In the genomic region with DNA sequence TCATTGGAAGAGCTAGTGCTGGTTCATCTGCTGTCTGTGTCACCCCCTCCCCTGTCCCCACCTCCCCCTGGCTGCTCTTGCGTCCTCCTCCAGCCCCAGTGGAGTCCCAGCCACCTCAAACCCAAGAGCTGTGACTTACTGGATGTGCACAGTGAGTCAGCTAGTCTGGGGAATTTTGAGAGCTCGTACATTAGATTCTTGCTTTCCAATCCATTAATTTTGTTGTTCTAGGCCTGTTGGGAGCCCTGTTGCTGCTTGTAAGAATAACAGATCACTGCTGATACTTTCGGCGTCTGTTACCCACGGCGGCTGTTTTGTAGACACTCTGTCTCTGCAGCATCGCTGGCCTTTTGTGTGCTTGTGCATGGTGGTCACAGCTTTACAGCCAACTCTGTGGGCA, we compare ENCODE assay signal across 21 cellular contexts.
DNase-seq lines count a peak whose midpoint lies in the region; ATAC-seq and TF ChIP-seq lines count a peak whose summit lies in the region.
"Had no signal": no experiment of that assay in that cellular context is flagged by ENCODE, and none has a peak within 500 bp of the region (broad histone marks: within the 10 kb centered on the region; RNA-seq: fewer than 3 reads in every experiment).

No MANE protein-coding gene starts in this region.

- TF ChIP-seq CTCF in epithelial cell of proximal tubule (conservative IDR thresholded peaks at IDR 0.05; ENCODE audit: low read depth, low read length) (no peak), neural progenitor cell (IDR thresholded peaks at IDR 0.05) (no peak), osteoblast (IDR thresholded peaks at IDR 0.05; ENCODE audit: extremely low read depth, low read depth, low read length) (no peak)

- H3K36me3 ChIP-seq in neural progenitor cell (no peaks in the 10 kb centered on the region), osteoblast (ENCODE audit: insufficient read depth, low read length) (no peaks in the 10 kb centered on the region)
- H3K36me3 ChIP-seq: SJSA1 had no signal

- H3K4me3 ChIP-seq in epithelial cell of proximal tubule (ENCODE audit: low read depth, low read length) (no peak overlapping the region), neural progenitor cell (no peak overlapping the region), osteoblast (ENCODE audit: insufficient read depth, low read length) (no peak overlapping the region)
- H3K4me3 ChIP-seq: A549, SJSA1 had no signal

- H3K27me3 ChIP-seq in neural progenitor cell (no peaks in the 10 kb centered on the region), osteoblast (ENCODE audit: insufficient read depth, low read length) (no peaks in the 10 kb centered on the region)

- no peaks in the 10 kb centered on the region for H3K4me1 ChIP-seq in neural progenitor cell
- H3K4me1 ChIP-seq in osteoblast (ENCODE audit: insufficient read depth, low read length), result no peaks in the 10 kb centered on the region
- H3K4me1 ChIP-seq: A549, Caco-2, SJSA1 had no signal

- no peaks in the 10 kb centered on the region for H3F3A ChIP-seq in neural progenitor cell (ENCODE audit: low read depth)

- DNase-seq in Ammon's horn (ENCODE audit: low spot score), result peak; percentile 19
- peak; percentile 79 for DNase-seq in NCI-H1694 (lab: John Stamatoyannopoulos, UW)
- peak; percentile 83 for DNase-seq in epithelial cell of proximal tubule (ENCODE audit: low read depth)
- DNase-seq in neural progenitor cell (ENCODE audit: low spot score), result no peak
- no peak for DNase-seq in osteoblast (ENCODE audit: insufficient read length, low spot score, missing footprints)
- DNase-seq in ecto neural progenitor cell (ENCODE audit: low spot score), result no peak
- DNase-seq in left cardiac atrium, result no peak
- DNase-seq: Caco-2; CD4-positive, CD25-positive, alpha-beta regulatory T cell; DMS53; H7; Karpas-422; MM.1S; NCI-H1092 treated with DMSO at 0.1 percent for 48 hours; NCI-H2107; NCI-H510A; NCI-H774; PC-3 had no signal

- peak overlapping the region; percentile 67 for H3K27ac Mint-ChIP-seq in neural progenitor cell
- H3K27ac Mint-ChIP-seq: CD4-positive, CD25-positive, alpha-beta regulatory T cell had no signal

- no peaks in the 10 kb centered on the region for H3K4me1 Mint-ChIP-seq in neural progenitor cell
- H3K4me1 Mint-ChIP-seq: CD4-positive, CD25-positive, alpha-beta regulatory T cell had no signal

- H3K9ac ChIP-seq in neural progenitor cell, result no peak overlapping the region

- no peak overlapping the region for H3K4me3 Mint-ChIP-seq in neural progenitor cell
- H3K4me3 Mint-ChIP-seq: CD4-positive, CD25-positive, alpha-beta regulatory T cell had no signal

- H3K9me3 ChIP-seq in neural progenitor cell (ENCODE audit: low read depth), result no peaks in the 10 kb centered on the region
- H3K9me3 ChIP-seq in osteoblast (ENCODE audit: low read depth, low read length), result no peaks in the 10 kb centered on the region
- H3K9me3 ChIP-seq: A549, Caco-2, SJSA1 had no signal

- H3K27ac ChIP-seq in neural progenitor cell (no peak overlapping the region), osteoblast (ENCODE audit: low read depth, low read length) (no peak overlapping the region)
- H3K27ac ChIP-seq: A549, SJSA1 had no signal

- no peak for ATAC-seq in left cardiac atrium
- ATAC-seq in GM18861 (IDR thresholded peaks at IDR 0.05; ENCODE audit: unreplicated experiment), result no peak
- ATAC-seq: A549, PC-3 had no signal

- peaks cover 2% of the 10 kb centered on the region for H3K27me3 Mint-ChIP-seq in neural progenitor cell (ENCODE audit: insufficient read depth, low read depth)
- H3K27me3 Mint-ChIP-seq: CD4-positive, CD25-positive, alpha-beta regulatory T cell had no signal

- intact Hi-C loops in left cardiac atrium (cut with DNase I), result no loop called here

- H4K20me1 ChIP-seq in neural progenitor cell (ENCODE audit: low read depth) (no peaks in the 10 kb centered on the region), osteoblast (ENCODE audit: insufficient read depth, low read length) (no peaks in the 10 kb centered on the region)

- no peak overlapping the region for H3K4me2 ChIP-seq in neural progenitor cell
- H3K4me2 ChIP-seq in osteoblast (ENCODE audit: insufficient read depth, low read length), result no peak overlapping the region
- H3K4me2 ChIP-seq: A549 had no signal

- no peaks in the 10 kb centered on the region for H3K9me3 Mint-ChIP-seq in neural progenitor cell

- no peaks in the 10 kb centered on the region for H3K36me3 Mint-ChIP-seq in neural progenitor cell
- H3K36me3 Mint-ChIP-seq: CD4-positive, CD25-positive, alpha-beta regulatory T cell had no signal

- H2AFZ ChIP-seq in neural progenitor cell (replicated peaks) (no peak overlapping the region), osteoblast (ENCODE audit: low read length) (no peak overlapping the region)

- H3K79me2 ChIP-seq in neural progenitor cell (ENCODE audit: low read depth), result no peaks in the 10 kb centered on the region
- H3K79me2 ChIP-seq in osteoblast (ENCODE audit: insufficient read depth, low read length), result no peaks in the 10 kb centered on the region

Comparison
In these comparisons a context has a peak if more than half of its experiments do, and no peak if none do; other contexts are left out.
1. DNase-seq: peak in Ammon's horn (single experiment), NCI-H1694 (single experiment) and epithelial cell of proximal tubule (single experiment); none in neural progenitor cell (single experiment), osteoblast (single experiment), ecto neural progenitor cell (single experiment) and left cardiac atrium (single experiment).